10 cellular contexts compared by ENCODE assay signal in the genomic region with DNA sequence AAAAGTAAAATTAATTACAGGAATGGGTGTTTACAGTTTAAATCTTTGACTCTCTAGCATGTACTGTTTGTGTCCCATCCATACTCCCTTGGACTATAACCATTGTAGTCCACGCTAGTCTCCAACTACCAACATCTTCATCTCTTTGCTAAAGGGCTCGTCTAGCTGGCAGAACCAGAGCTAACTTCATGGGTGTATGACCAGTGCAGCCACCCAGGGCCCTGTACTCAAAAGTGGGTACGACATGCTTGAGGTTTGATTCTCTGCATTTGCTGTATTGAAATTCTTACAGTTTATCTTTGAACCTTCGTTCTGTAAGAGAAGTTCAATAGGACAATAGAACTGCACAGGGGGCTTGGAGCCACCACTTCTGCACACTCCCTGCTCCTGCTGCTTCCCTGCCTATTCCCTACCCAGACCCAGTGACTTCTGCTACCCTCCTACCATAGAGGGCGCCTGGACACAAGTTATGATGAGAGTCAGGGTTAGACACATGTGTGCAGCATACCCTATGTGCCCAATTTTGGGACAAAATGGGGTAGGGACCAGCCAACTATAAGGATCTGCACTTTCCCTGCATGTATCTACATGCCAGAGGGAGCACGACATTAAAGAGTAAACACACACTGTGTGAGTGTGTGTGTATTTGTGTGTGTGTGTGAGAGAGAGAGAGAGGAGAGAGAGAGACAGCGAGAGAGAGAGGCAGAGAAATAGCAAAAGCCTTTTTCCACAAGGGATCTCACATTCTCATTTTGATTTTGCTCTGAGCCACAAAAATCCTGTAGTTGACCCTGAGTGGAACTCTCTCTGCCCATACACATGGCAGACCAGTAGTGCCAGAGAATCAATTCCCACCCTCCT. TPM values are rescaled to one million over a fixed set of nuclear protein-coding genes. Genes with fewer than 3 reads are reported as not detected.
DNase-seq lines count a peak whose midpoint lies in the region; ATAC-seq and TF ChIP-seq lines count a peak whose summit lies in the region.
"Had no signal": no experiment of that assay in that cellular context is flagged by ENCODE, and none has a peak within 500 bp of the region (broad histone marks: within the 10 kb centered on the region; RNA-seq: fewer than 3 reads in every experiment).

No MANE protein-coding gene starts in this region.

- no peaks in the 10 kb centered on the region for H3K9me2 ChIP-seq in MM.1S (replicated peaks; ENCODE audit: insufficient read depth, low read length)

- TF ChIP-seq CTCF in MM.1S (IDR thresholded peaks at IDR 0.05; ENCODE audit: low read length) (peak; percentile 19; the same call in 1 of the 2 replicates), endodermal cell (conservative IDR thresholded peaks at IDR 0.05) (peak; percentile 71), retinal pigment epithelial cell (conservative IDR thresholded peaks at IDR 0.05; ENCODE audit: low read depth, low read length) (peak; percentile 22), stomach (IDR thresholded peaks at IDR 0.05) (no peak)

- H3K4me1 ChIP-seq in MM.1S (ENCODE audit: low read length) (no peaks in the 10 kb centered on the region), endodermal cell (ENCODE audit: control insufficient read depth, insufficient read depth, low read length) (peaks cover 15% of the 10 kb centered on the region), stomach (no peaks in the 10 kb centered on the region)

- no peaks in the 10 kb centered on the region for H3K27me3 Mint-ChIP-seq in endodermal cell (ENCODE audit: insufficient read depth)

- H3K4me3 ChIP-seq in MM.1S (ENCODE audit: low read length), result no peak overlapping the region
- no peak overlapping the region for H3K4me3 ChIP-seq in endodermal cell (ENCODE audit: low read length)
- H3K4me3 ChIP-seq in retinal pigment epithelial cell (ENCODE audit: low read length), result no peak overlapping the region
- no peak overlapping the region for H3K4me3 ChIP-seq in stomach

- WGBS in endodermal cell (ENCODE audit: insufficient coverage in 1 of 2, insufficient read length in 1 of 2), 2 experiments, result 80 to 82% methylated on average over 4 to 6 of the region's 7 CpGs
- 68 to 78% (median 76%) methylated on average over 6 to 7 of the region's 7 CpGs for WGBS in stomach, 5 donors

- H3K27ac ChIP-seq in MM.1S (ENCODE audit: low read length), result no peak overlapping the region
- H3K27ac ChIP-seq in endodermal cell (ENCODE audit: low read depth, low read length), result no peak overlapping the region
- no peak overlapping the region for H3K27ac ChIP-seq in stomach

- no peaks in the 10 kb centered on the region for H3F3A ChIP-seq in MM.1S (ENCODE audit: insufficient read depth, low read length)

- H3K36me3 ChIP-seq in MM.1S (replicated peaks; ENCODE audit: insufficient read depth, low read length) (no peaks in the 10 kb centered on the region), endodermal cell (ENCODE audit: control insufficient read depth, insufficient read depth, low read length) (no peaks in the 10 kb centered on the region), stomach (no peaks in the 10 kb centered on the region)

- no peak overlapping the region for H3K9ac ChIP-seq in MM.1S (ENCODE audit: low read length)
- no peak overlapping the region for H3K9ac ChIP-seq in endodermal cell (ENCODE audit: extremely low read depth, low read length, poor library complexity, severe bottlenecking)

- no peaks in the 10 kb centered on the region for H3K79me2 ChIP-seq in MM.1S (ENCODE audit: low read length)

- no peaks in the 10 kb centered on the region for H3K9me3 ChIP-seq in MM.1S (replicated peaks; ENCODE audit: insufficient read depth, low read length)
- no peaks in the 10 kb centered on the region for H3K9me3 ChIP-seq in endodermal cell (ENCODE audit: control insufficient read depth, low read length)
- no peaks in the 10 kb centered on the region for H3K9me3 ChIP-seq in stomach

- H3K4me1 Mint-ChIP-seq in endodermal cell, result peaks cover 27% of the 10 kb centered on the region

- no peak overlapping the region for H3K27ac Mint-ChIP-seq in endodermal cell
- H3K27ac Mint-ChIP-seq: natural killer cell treated with Interleukin-12 subunit alpha and Interleukin-12 subunit beta and Interleukin-15 and Interleukin-18, amount 100 ng/mL, for 72 hours had no signal

- H4K20me1 ChIP-seq in MM.1S (ENCODE audit: insufficient read depth, low read length), result no peaks in the 10 kb centered on the region

- ATAC-seq in HG02763 (IDR thresholded peaks at IDR 0.05; ENCODE audit: unreplicated experiment), result no peak

- DNase-seq in NCI-H748 (lab: John Stamatoyannopoulos, UW; ENCODE audit: unreplicated experiment) (peak; percentile 13), NCI-H748 treated with DMSO at 0.1 percent for 48 hours (lab: John Stamatoyannopoulos, UW) (no peak), MM.1S (no peak), endodermal cell (peak; percentile 72), retinal pigment epithelial cell (ENCODE audit: low read depth) (no peak), stomach (no peak), NCI-H1092 treated with DMSO at 0.1 percent for 48 hours (lab: John Stamatoyannopoulos, UW) (no peak)
- DNase-seq: NCI-H2107 had no signal

- H3K4me3 Mint-ChIP-seq in endodermal cell, result no peak overlapping the region
- H3K4me3 Mint-ChIP-seq: natural killer cell treated with Interleukin-12 subunit alpha and Interleukin-12 subunit beta and Interleukin-15 and Interleukin-18, amount 100 ng/mL, for 72 hours had no signal

- no peaks in the 10 kb centered on the region for H3K36me3 Mint-ChIP-seq in endodermal cell (ENCODE audit: low read depth)
- H3K36me3 Mint-ChIP-seq: natural killer cell treated with Interleukin-12 subunit alpha and Interleukin-12 subunit beta and Interleukin-15 and Interleukin-18, amount 100 ng/mL, for 72 hours had no signal

- no peak overlapping the region for H3K4me2 ChIP-seq in MM.1S (ENCODE audit: low read depth, low read length)

- no peak for TF ChIP-seq EP300 in stomach (IDR thresholded peaks at IDR 0.05)

- no peak for TF ChIP-seq POLR2A in stomach (IDR thresholded peaks at IDR 0.05)

- H2AFZ ChIP-seq in MM.1S (ENCODE audit: low read length), result no peak overlapping the region

- H3K9me3 Mint-ChIP-seq in endodermal cell, result peaks cover 2% of the 10 kb centered on the region

- H3K27me3 ChIP-seq in MM.1S (replicated peaks; ENCODE audit: insufficient read depth, low read length) (no peaks in the 10 kb centered on the region), endodermal cell (ENCODE audit: control insufficient read depth, insufficient read depth, low read length, poor library complexity, severe bottlenecking) (no peaks in the 10 kb centered on the region), stomach (no peaks in the 10 kb centered on the region)

- intact Hi-C loops in stomach (cut with DNase I; ENCODE audit: low total_unique reads), result no loop called here

RNA-seq across cellular contexts. Expression of a gene that starts 59.0 kb away (rescaled TPM):
- total RNA-seq in endodermal cell (10 to 100 TPM; 16.4 to 18.9 TPM), stomach (10 to 100 TPM in 4 of 5 donors, 1 to 10 TPM in 1; 5.8 to 92.3 (median 20.4) TPM)
- 55.1 TPM for polyA plus RNA-seq in endodermal cell (2013, experiment 1 of 2)
- polyA plus RNA-seq in endodermal cell (2013, experiment 2 of 2), result 46.1 TPM
- 1 to 10 TPM; 2.7 to 8.1 (median 5.0) TPM for polyA plus RNA-seq in stomach

Comparison
In these comparisons a context has a peak if more than half of its experiments do, and no peak if none do; other contexts are left out.
1. DNase-seq: peak in NCI-H748 (single experiment) and endodermal cell (single experiment); none in NCI-H748 treated with DMSO at 0.1 percent for 48 hours (single experiment), MM.1S (single experiment), retinal pigment epithelial cell (single experiment), stomach (single experiment) and NCI-H1092 treated with DMSO at 0.1 percent for 48 hours (single experiment).
2. CTCF ChIP-seq: peak in MM.1S (single experiment), endodermal cell (single experiment) and retinal pigment epithelial cell (single experiment); none in stomach (0 of 7).